11 cellular contexts compared by ENCODE assay signal in the genomic region with DNA sequence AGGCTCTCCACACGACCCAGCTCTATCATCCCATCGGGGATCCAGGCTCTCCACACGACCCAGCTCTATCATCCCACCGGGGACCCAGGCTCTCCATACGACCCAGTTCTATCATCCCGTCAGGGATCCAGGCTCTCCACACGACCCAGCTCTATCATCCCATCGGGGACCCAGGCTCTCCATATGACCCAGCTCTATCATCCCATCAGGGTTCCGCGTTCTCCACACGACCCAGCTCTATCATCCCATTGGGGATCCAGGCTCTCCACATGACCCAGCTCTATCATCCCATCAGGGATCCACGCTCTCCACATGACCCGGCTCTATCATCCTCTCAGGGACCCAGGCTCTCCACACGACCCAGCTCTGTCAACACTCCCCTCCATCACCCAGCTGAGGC. TPM values are rescaled to one million over a fixed set of nuclear protein-coding genes. Genes with fewer than 3 reads are reported as not detected.
"Had no signal": no experiment of that assay in that cellular context is flagged by ENCODE, and none has a peak within 500 bp of the region (broad histone marks: within the 10 kb centered on the region; RNA-seq: fewer than 3 reads in every experiment).

No MANE protein-coding gene starts in this region.

RNA-seq across cellular contexts. Expression of a gene that starts 20.5 kb away (rescaled TPM):
- total RNA-seq: activated naive CD4-positive, alpha-beta T cell treated with anti-CD3 and anti-CD28 coated beads for 36 hours; epithelial cell of proximal tubule; fibroblast of lung; foreskin keratinocyte; neural crest cell; osteoblast; right cardiac atrium; SK-MEL-5; skeletal muscle tissue had no signal
- polyA plus RNA-seq: fibroblast of lung had no signal

RNA-seq across cellular contexts. Expression of a gene that starts 53.2 kb away (rescaled TPM):
- total RNA-seq: neural crest cell, osteoblast, Right ventricle myocardium inferior, SK-MEL-5, testis had no signal
- polyA plus RNA-seq: fibroblast of lung had no signal
